In genomic region chr12:13044002-13044858, GRCh38 we compare ENCODE assay signal across 8 cellular contexts. TPM values are rescaled to one million over a fixed set of nuclear protein-coding genes. Genes with fewer than 3 reads are reported as not detected.
DNase-seq lines count a peak whose midpoint lies in the region; ATAC-seq and TF ChIP-seq lines count a peak whose summit lies in the region.

Gene FAM234B (plus strand): TSS chr12:13044381. CDS start chr12:13044404, 23 bp downstream.

- no peak for TF ChIP-seq EP300 in ovary (IDR thresholded peaks at IDR 0.05)

- H3K4me3 ChIP-seq in SK-N-MC = peak within 1 kb of the TSS; percentile 97
- H3K4me3 ChIP-seq in cardiac muscle cell = peak within 1 kb of the TSS; percentile 96
- H3K4me3 ChIP-seq in ovary = peak within 1 kb of the TSS; percentile 92
- peak within 1 kb of the TSS; percentile 93 for H3K4me3 ChIP-seq in thymus (ENCODE audit: low read length)

- TF ChIP-seq CTCF in cardiac muscle cell (IDR thresholded peaks at IDR 0.05; ENCODE audit: low read depth, low read length) (peak; percentile 9), ovary (IDR thresholded peaks at IDR 0.05) (peak in 2 of 3 donors; percentile 10 to 17)

- H3K4me3 Mint-ChIP-seq in activated naive CD8-positive, alpha-beta T cell = peak within 1 kb of the TSS; percentile 88

- H3K36me3 Mint-ChIP-seq in activated naive CD8-positive, alpha-beta T cell = no peaks in the 10 kb centered on the region

- H3K27me3 ChIP-seq in cardiac muscle cell (no peaks in the 10 kb centered on the region), ovary (no peaks in the 10 kb centered on the region), thymus (ENCODE audit: control insufficient read depth, insufficient read depth) (no peaks in the 10 kb centered on the region)

- H3K9ac ChIP-seq in SK-N-MC (ENCODE audit: insufficient read length) = peak within 1 kb of the TSS; percentile 66

- 1 to 2% (median 1%) methylated on average over 65 to 71 of the region's 71 CpGs for WGBS in ovary, 3 donors
- WGBS in thymus = 5% methylated on average over 71 of the region's 71 CpGs

- H3K9me3 ChIP-seq in SK-N-MC (ENCODE audit: low read depth, low read length) (no peaks in the 10 kb centered on the region), cardiac muscle cell (ENCODE audit: low read depth) (no peaks in the 10 kb centered on the region), ovary (no peaks in the 10 kb centered on the region), thymus (ENCODE audit: control insufficient read depth) (no peaks in the 10 kb centered on the region)

- intact Hi-C loops in ovary (cut with DNase I) = no loop called here

- no peaks in the 10 kb centered on the region for H3K9me3 Mint-ChIP-seq in activated naive CD8-positive, alpha-beta T cell (ENCODE audit: low read depth)

- H3K4me1 Mint-ChIP-seq in activated naive CD8-positive, alpha-beta T cell (ENCODE audit: low read depth) = peaks cover 14% of the 10 kb centered on the region

- H3K27ac Mint-ChIP-seq in activated naive CD8-positive, alpha-beta T cell = peak within 1 kb of the TSS; percentile 72

- peak; percentile 80 for ATAC-seq in GM21576 (IDR thresholded peaks at IDR 0.05; ENCODE audit: unreplicated experiment)

- H3K36me3 ChIP-seq in SK-N-MC (ENCODE audit: insufficient read depth, low read length) (no peaks in the 10 kb centered on the region), cardiac muscle cell (no peaks in the 10 kb centered on the region), ovary (no peaks in the 10 kb centered on the region), thymus (ENCODE audit: control insufficient read depth, insufficient read depth) (no peaks in the 10 kb centered on the region)

- peak; percentile 62 for DNase-seq in EH (ENCODE audit: low read depth)
- peak; percentile 35 for DNase-seq in KG1 (lab: John Stamatoyannopoulos, UW)
- DNase-seq in SK-N-MC (ENCODE audit: low read depth, low spot score) = no peak
- peak; percentile 80 to 81 for DNase-seq in cardiac muscle cell (ENCODE audit: low read depth in 1 of 2, low spot score in 1 of 2)
- DNase-seq in ovary = peak; percentile 68 to 85 (median 80)

- no peaks in the 10 kb centered on the region for H3K27me3 Mint-ChIP-seq in activated naive CD8-positive, alpha-beta T cell

- H3K4me1 ChIP-seq in cardiac muscle cell (ENCODE audit: low read depth) (peaks cover 5% of the 10 kb centered on the region), ovary (ENCODE audit: insufficient read depth) (peaks cover 1% of the 10 kb centered on the region), thymus (ENCODE audit: control insufficient read depth, insufficient read depth, low read length) (peaks cover 2% of the 10 kb centered on the region)

- peak; percentile 48 for TF ChIP-seq POLR2A in ovary (IDR thresholded peaks at IDR 0.05)

- H3K27ac ChIP-seq in SK-N-MC (no peak within 1 kb of the TSS), cardiac muscle cell (no peak within 1 kb of the TSS), ovary (peak within 1 kb of the TSS in 1 of 2 donors; percentile 4), thymus (ENCODE audit: low read depth) (peak within 1 kb of the TSS; percentile 15)

RNA-seq across cellular contexts. Expression of gene FAM234B, which starts in this region (rescaled TPM):
- total RNA-seq in cardiac muscle cell (6.4 and 6.9 TPM in 2 replicates), ovary (1 to 10 TPM; 5.3 to 8.8 (median 5.7) TPM)
- polyA plus RNA-seq in cardiac muscle cell (4.5 and 5.0 TPM in 2 replicates), ovary (1 to 10 TPM; 2.1 to 9.4 TPM), thymus (3.8 TPM)
